18 cellular contexts compared by ENCODE assay signal in genomic region chr16:254461-254860, GRCh38. TPM values are rescaled to one million over a fixed set of nuclear protein-coding genes. Genes with fewer than 3 reads are reported as not detected.
DNase-seq lines count a peak whose midpoint lies in the region; ATAC-seq lines count a peak whose summit lies in the region.
"Had no signal": no experiment of that assay in that cellular context is flagged by ENCODE, and none has a peak within 500 bp of the region (broad histone marks: within the 10 kb centered on the region; RNA-seq: fewer than 3 reads in every experiment).

No MANE protein-coding gene starts in this region.

- no peaks in the 10 kb centered on the region for H3K27me3 Mint-ChIP-seq in T-helper 2 cell treated with Interferon-gamma antibody and Interleukin-4, amounts not matched to agents 5 μg/mL and 100 μg/mL, for 36 hours (ENCODE audit: low read depth)
- H3K27me3 Mint-ChIP-seq in activated naive CD4-positive, alpha-beta T cell treated with anti-CD3 and anti-CD28 coated beads, Interleukin-2, amount 10 ng/mL, durations not matched to agents 7 days and 5 days, result no peaks in the 10 kb centered on the region

- H3K4me3 Mint-ChIP-seq in T-helper 2 cell treated with Interferon-gamma antibody and Interleukin-4, amounts not matched to agents 5 μg/mL and 100 μg/mL, for 36 hours, result peak overlapping the region; percentile 46
- peak overlapping the region; percentile 56 for H3K4me3 Mint-ChIP-seq in activated naive CD4-positive, alpha-beta T cell treated with anti-CD3 and anti-CD28 coated beads, Interleukin-2, amount 10 ng/mL, durations not matched to agents 7 days and 5 days

- DNase-seq in T-helper 2 cell treated with Interferon-gamma antibody and Interleukin-4, amounts not matched to agents 5 μg/mL and 100 μg/mL, for 36 hours (ENCODE audit: low spot score), result no peak
- DNase-seq in T-helper 2 cell (no peak), mesenteric fat pad (ENCODE audit: low spot score) (no peak)
- DNase-seq in activated naive CD4-positive, alpha-beta T cell treated with anti-CD3 and anti-CD28 coated beads, Interleukin-2, amount 10 ng/mL, durations not matched to agents 7 days and 5 days, result no peak
- DNase-seq in activated naive CD4-positive, alpha-beta T cell (lab: John Stamatoyannopoulos, UW), result no peak
- DNase-seq: AML-193; CD8-positive, alpha-beta T cell; COR-L47; DMS153; DMS79 treated with DMSO at 0.1 percent for 48 hours; EL; GM23248; IMR-90 had no signal

- peak overlapping the region; percentile 34 to 35 for H3K4me3 ChIP-seq in duodenal mucosa (ENCODE audit: low read depth in 1 of 2, low read length in 2 of 2)
- H3K4me3 ChIP-seq: GM23248 had no signal

- H3K27me3 ChIP-seq in duodenal mucosa (ENCODE audit: control insufficient read depth in 1 of 2, insufficient read depth in 2 of 2, low read length in 2 of 2), result no peaks in the 10 kb centered on the region

- H3K36me3 ChIP-seq in duodenal mucosa (ENCODE audit: control insufficient read depth in 1 of 2, insufficient read depth in 2 of 2, low read length in 2 of 2), result peaks cover 8 to 29% of the 10 kb centered on the region in 2 donors

- H3K27ac Mint-ChIP-seq in T-helper 2 cell treated with Interferon-gamma antibody and Interleukin-4, amounts not matched to agents 5 μg/mL and 100 μg/mL, for 36 hours, result no peak overlapping the region
- H3K27ac Mint-ChIP-seq in activated naive CD4-positive, alpha-beta T cell treated with anti-CD3 and anti-CD28 coated beads, Interleukin-2, amount 10 ng/mL, durations not matched to agents 7 days and 5 days, result peak overlapping the region; percentile 84

- H3K27ac ChIP-seq in duodenal mucosa (ENCODE audit: low read depth, low read length), result no peak overlapping the region
- H3K27ac ChIP-seq: 22Rv1, C4-2B, GM23248 had no signal

- H3K4me1 ChIP-seq in duodenal mucosa (ENCODE audit: control insufficient read depth in 1 of 2, insufficient read depth in 2 of 2, low read length in 2 of 2), result peaks cover 23 to 28% of the 10 kb centered on the region in 2 donors

- H3K4me1 Mint-ChIP-seq in T-helper 2 cell treated with Interferon-gamma antibody and Interleukin-4, amounts not matched to agents 5 μg/mL and 100 μg/mL, for 36 hours (ENCODE audit: low read depth), result peaks cover 22% of the 10 kb centered on the region
- H3K4me1 Mint-ChIP-seq in activated naive CD4-positive, alpha-beta T cell treated with anti-CD3 and anti-CD28 coated beads, Interleukin-2, amount 10 ng/mL, durations not matched to agents 7 days and 5 days, result peaks cover 35% of the 10 kb centered on the region

- peaks cover 15% of the 10 kb centered on the region for H3K36me3 Mint-ChIP-seq in T-helper 2 cell treated with Interferon-gamma antibody and Interleukin-4, amounts not matched to agents 5 μg/mL and 100 μg/mL, for 36 hours (ENCODE audit: low read depth)
- peaks cover 14% of the 10 kb centered on the region for H3K36me3 Mint-ChIP-seq in activated naive CD4-positive, alpha-beta T cell treated with anti-CD3 and anti-CD28 coated beads, Interleukin-2, amount 10 ng/mL, durations not matched to agents 7 days and 5 days

- no peaks in the 10 kb centered on the region for H3K9me3 ChIP-seq in duodenal mucosa (ENCODE audit: control insufficient read depth in 1 of 2, low read length in 2 of 2)

- H3K9ac ChIP-seq in duodenal mucosa (ENCODE audit: low read depth in 1 of 2, low read length in 2 of 2), result peak overlapping the region in 1 of 2 donors; percentile 11
- H3K9ac ChIP-seq: GM23248 had no signal

- CTCF ChIA-PET in activated naive CD4-positive, alpha-beta T cell treated with anti-CD3 and anti-CD28 coated beads, Interleukin-2, amount 10 ng/mL, durations not matched to agents 7 days and 5 days (lab: Charles Lee), result interaction anchor here (2.0 kb wide), 1 partner anchor 19 kb away, joined by 5 read pairs; no protein-coding TSS in a partner anchor

- ATAC-seq in HG03378 (IDR thresholded peaks at IDR 0.05; ENCODE audit: unreplicated experiment), result no peak
- ATAC-seq: CD8-positive, alpha-beta T cell; HCT116 had no signal

- no peaks in the 10 kb centered on the region for H3K9me3 Mint-ChIP-seq in T-helper 2 cell treated with Interferon-gamma antibody and Interleukin-4, amounts not matched to agents 5 μg/mL and 100 μg/mL, for 36 hours
- H3K9me3 Mint-ChIP-seq in activated naive CD4-positive, alpha-beta T cell treated with anti-CD3 and anti-CD28 coated beads, Interleukin-2, amount 10 ng/mL, durations not matched to agents 7 days and 5 days, result no peaks in the 10 kb centered on the region
- H3K9me3 Mint-ChIP-seq: CD8-positive, alpha-beta T cell had no signal

RNA-seq across cellular contexts. Expression of gene FAM234A, which starts 19.8 kb away (rescaled TPM):
- 90.6 TPM for total RNA-seq in mesenteric fat pad

RNA-seq across cellular contexts. Expression of gene RGS11, which starts 21.3 kb away (rescaled TPM):
- 21.4 TPM for total RNA-seq in mesenteric fat pad
- total RNA-seq: CD8-positive, alpha-beta T cell had no signal

RNA-seq across cellular contexts. Expression of gene LUC7L, which starts 25.2 kb away (rescaled TPM):
- total RNA-seq in mesenteric fat pad, result 56.7 TPM

RNA-seq across cellular contexts. Expression of gene ARHGDIG, which starts 25.9 kb away (rescaled TPM):
- 8.6 TPM for total RNA-seq in mesenteric fat pad
- total RNA-seq: CD8-positive, alpha-beta T cell had no signal

RNA-seq across cellular contexts. Expression of gene PDIA2, which starts 28.5 kb away (rescaled TPM):
- total RNA-seq in mesenteric fat pad, result 2.2 TPM
- total RNA-seq: CD8-positive, alpha-beta T cell; GM23248; IMR-90 had no signal
